Comparison of ENCODE assay signal across 10 cellular contexts in genomic region chr1:94734963-94735899, GRCh38.
DNase-seq lines count a peak whose midpoint lies in the region; ATAC-seq and TF ChIP-seq lines count a peak whose summit lies in the region.
"Had no signal": no experiment of that assay in that cellular context is flagged by ENCODE, and none has a peak within 500 bp of the region (broad histone marks: within the 10 kb centered on the region; RNA-seq: fewer than 3 reads in every experiment).

No MANE protein-coding gene starts in this region.

- intact Hi-C loops in sciatic nerve (cut with DNase I): no loop called here

- peaks cover 4% of the 10 kb centered on the region for H3K9me3 Mint-ChIP-seq in glutamatergic neuron (ENCODE audit: unreplicated experiment)
- no peaks in the 10 kb centered on the region for H3K9me3 Mint-ChIP-seq in stimulated activated memory B cell treated with anti-CD40 and anti-IgM and Interleukin-4, amounts not matched to agents 10 μg/mL and 1 μg/mL and 100 μg/mL, for 72 hours
- H3K9me3 Mint-ChIP-seq: activated naive CD8-positive, alpha-beta T cell treated with anti-CD3 and anti-CD28 coated beads, Interleukin-2, amount 10 ng/mL, durations not matched to agents 7 days and 5 days had no signal

- no peaks in the 10 kb centered on the region for H3K9me2 ChIP-seq in GM23248 (ENCODE audit: insufficient read depth)

- in situ Hi-C loops in GM23248 (cut with MboI): no loop called here

- H3K9ac ChIP-seq in GM23248: peak overlapping the region; percentile 34; the same call in 1 of the 2 replicates

- 57 to 66% methylated on average over 20 of the region's 20 CpGs for WGBS in GM23248 (ENCODE audit: low coverage in 1 of 2, low lambda C conversion rate in 2 of 2, missing lambda C conversion rate in 2 of 2), 2 experiments

- H3K27ac ChIP-seq in GM23248 (peak overlapping the region; percentile 64), SJSA1 (peak overlapping the region; percentile 69)

- H3K36me3 Mint-ChIP-seq in glutamatergic neuron (ENCODE audit: unreplicated experiment): peaks cover 9% of the 10 kb centered on the region
- H3K36me3 Mint-ChIP-seq in stimulated activated memory B cell treated with anti-CD40 and anti-IgM and Interleukin-4, amounts not matched to agents 10 μg/mL and 1 μg/mL and 100 μg/mL, for 72 hours: no peaks in the 10 kb centered on the region
- H3K36me3 Mint-ChIP-seq: activated naive CD8-positive, alpha-beta T cell treated with anti-CD3 and anti-CD28 coated beads, Interleukin-2, amount 10 ng/mL, durations not matched to agents 7 days and 5 days had no signal

- H3K4me1 Mint-ChIP-seq in glutamatergic neuron (ENCODE audit: low read depth, unreplicated experiment): no peaks in the 10 kb centered on the region
- peaks cover 6% of the 10 kb centered on the region for H3K4me1 Mint-ChIP-seq in stimulated activated memory B cell treated with anti-CD40 and anti-IgM and Interleukin-4, amounts not matched to agents 10 μg/mL and 1 μg/mL and 100 μg/mL, for 72 hours

- H3K27ac Mint-ChIP-seq in glutamatergic neuron (ENCODE audit: unreplicated experiment): peak overlapping the region; percentile 14
- H3K27ac Mint-ChIP-seq in stimulated activated memory B cell treated with anti-CD40 and anti-IgM and Interleukin-4, amounts not matched to agents 10 μg/mL and 1 μg/mL and 100 μg/mL, for 72 hours: no peak overlapping the region
- H3K27ac Mint-ChIP-seq: activated naive CD8-positive, alpha-beta T cell treated with anti-CD3 and anti-CD28 coated beads, Interleukin-2, amount 10 ng/mL, durations not matched to agents 7 days and 5 days had no signal

- no peaks in the 10 kb centered on the region for H4K20me1 ChIP-seq in GM23248 (ENCODE audit: insufficient read depth)

- H3K27me3 ChIP-seq in GM23248 (replicated peaks; ENCODE audit: insufficient read depth) (no peaks in the 10 kb centered on the region), SJSA1 (replicated peaks) (no peaks in the 10 kb centered on the region)

- H3K4me3 ChIP-seq in GM23248 (peak overlapping the region; percentile 21; the same call in 1 of the 2 replicates), SJSA1 (no peak overlapping the region)

- peak; percentile 73 for DNase-seq in GM23248
- peak; percentile 66 to 73 for DNase-seq in SJSA1 (ENCODE audit: low read depth in 1 of 2, low spot score in 2 of 2)
- DNase-seq in glutamatergic neuron: no peak
- DNase-seq in sciatic nerve (ENCODE audit: low spot score): no peak
- DNase-seq: activated naive CD8-positive, alpha-beta T cell treated with anti-CD3 and anti-CD28 coated beads, Interleukin-2, amount 10 ng/mL, durations not matched to agents 7 days and 5 days; NCI-H526 had no signal

- H3K4me1 ChIP-seq in GM23248 (ENCODE audit: insufficient read depth) (peaks cover 60% of the 10 kb centered on the region), SJSA1 (replicated peaks) (peaks cover 74% of the 10 kb centered on the region)

- peaks cover 4% of the 10 kb centered on the region for H3K27me3 Mint-ChIP-seq in glutamatergic neuron (ENCODE audit: unreplicated experiment)
- H3K27me3 Mint-ChIP-seq in stimulated activated memory B cell treated with anti-CD40 and anti-IgM and Interleukin-4, amounts not matched to agents 10 μg/mL and 1 μg/mL and 100 μg/mL, for 72 hours: peaks cover 45% of the 10 kb centered on the region

- ATAC-seq in sciatic nerve: peak; percentile 55
- no peak for ATAC-seq in stimulated activated memory B cell treated with anti-CD40 and anti-IgM and Interleukin-4, amounts not matched to agents 10 μg/mL and 1 μg/mL and 100 μg/mL, for 72 hours
- no peak for ATAC-seq in HG03139 (IDR thresholded peaks at IDR 0.05; ENCODE audit: unreplicated experiment)
- ATAC-seq in HG02870 (IDR thresholded peaks at IDR 0.05; ENCODE audit: unreplicated experiment): no peak
- no peak for ATAC-seq in GM19023 (IDR thresholded peaks at IDR 0.05; ENCODE audit: unreplicated experiment)

- no peaks in the 10 kb centered on the region for H3K36me3 ChIP-seq in GM23248 (ENCODE audit: low read depth)
- H3K36me3 ChIP-seq in SJSA1: no peaks in the 10 kb centered on the region

- peak overlapping the region; percentile 40 for H2AFZ ChIP-seq in GM23248

- H3K4me3 Mint-ChIP-seq in glutamatergic neuron (ENCODE audit: unreplicated experiment): no peak overlapping the region
- H3K4me3 Mint-ChIP-seq in stimulated activated memory B cell treated with anti-CD40 and anti-IgM and Interleukin-4, amounts not matched to agents 10 μg/mL and 1 μg/mL and 100 μg/mL, for 72 hours: no peak overlapping the region
- H3K4me3 Mint-ChIP-seq: activated naive CD8-positive, alpha-beta T cell treated with anti-CD3 and anti-CD28 coated beads, Interleukin-2, amount 10 ng/mL, durations not matched to agents 7 days and 5 days had no signal

- peaks cover 31% of the 10 kb centered on the region for H3F3A ChIP-seq in GM23248 (ENCODE audit: insufficient read depth)

- TF ChIP-seq CTCF in glutamatergic neuron (IDR thresholded peaks at IDR 0.05; ENCODE audit: partially characterized antibody, unreplicated experiment): no peak

- no peaks in the 10 kb centered on the region for H3K79me2 ChIP-seq in GM23248 (ENCODE audit: insufficient read depth)

- no peak overlapping the region for H3K4me2 ChIP-seq in GM23248 (ENCODE audit: unreplicated experiment)

- no peaks in the 10 kb centered on the region for H3K9me3 ChIP-seq in GM23248 (ENCODE audit: low read depth)
- H3K9me3 ChIP-seq in SJSA1 (replicated peaks): no peaks in the 10 kb centered on the region

Comparison
In these comparisons a context has a peak if more than half of its experiments do, and no peak if none do; other contexts are left out.
1. DNase-seq: peak in GM23248 (single experiment) and SJSA1 (2 of 2); none in glutamatergic neuron (single experiment) and sciatic nerve (single experiment).